12 cellular contexts compared by ENCODE assay signal in the genomic region with DNA sequence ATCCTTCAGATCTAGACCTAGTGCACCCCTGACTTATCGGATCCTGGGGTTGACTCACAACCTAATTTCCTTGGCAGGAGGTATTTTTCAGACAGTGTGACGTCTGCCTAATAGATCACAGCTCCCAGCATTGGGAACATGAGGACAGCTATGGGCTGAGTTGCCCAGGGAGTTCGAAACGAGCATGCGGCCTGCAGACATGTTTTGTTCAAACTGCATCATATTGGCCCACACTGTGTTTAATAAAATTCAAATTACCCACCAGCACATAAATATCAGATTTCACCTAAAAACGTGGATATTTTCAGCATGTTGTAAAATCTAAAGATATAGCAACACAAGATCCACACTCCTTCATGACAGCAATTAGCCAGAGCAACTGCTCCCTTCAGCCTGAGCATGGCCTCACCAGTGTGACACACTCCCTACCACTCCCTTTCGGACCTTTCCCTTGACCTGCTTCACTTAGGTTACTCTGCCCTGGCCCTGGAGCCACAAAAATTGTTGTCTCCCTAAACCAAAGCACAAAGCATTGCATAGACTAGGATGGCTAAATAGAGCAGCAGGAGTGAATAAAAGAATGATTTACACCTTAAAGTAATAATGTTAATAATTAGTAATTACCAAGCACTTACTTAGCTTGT. TPM values are rescaled to one million over a fixed set of nuclear protein-coding genes. Genes with fewer than 3 reads are reported as not detected.
DNase-seq lines count a peak whose midpoint lies in the region; ATAC-seq, FAIRE-seq and TF ChIP-seq lines count a peak whose summit lies in the region.
"Had no signal": no experiment of that assay in that cellular context is flagged by ENCODE, and none has a peak within 500 bp of the region (broad histone marks: within the 10 kb centered on the region; RNA-seq: fewer than 3 reads in every experiment).

No MANE protein-coding gene starts in this region.

- H3K4me1 ChIP-seq in K562 (replicated peaks in 1 of 2; ENCODE audit: control insufficient read depth in 2 of 2, insufficient read depth in 2 of 2, low read length in 2 of 2) = no peaks in the 10 kb centered on the region
- H3K4me1 ChIP-seq: SJCRH30, testis had no signal

- peaks cover 3% of the 10 kb centered on the region; the same call in 1 of the 2 replicates for H4K20me1 ChIP-seq in K562 (replicated peaks; ENCODE audit: control insufficient read depth, insufficient read depth, low read length)
- H4K20me1 ChIP-seq: BLaER1 treated with 17β-estradiol and CSF1 and Interleukin-3, amounts not matched to agents 10 nM and 100 nM had no signal

- in situ Hi-C loops in K562 (cut with MboI) = loop anchor here (5.0 to 10.0 kb wide), 2 partner anchors 756 to 1003 kb away; no protein-coding TSS in a partner anchor

- H3K4me1 Mint-ChIP-seq in neural crest cell = peaks cover 5% of the 10 kb centered on the region
- H3K4me1 Mint-ChIP-seq: nephron progenitor cell had no signal

- ATAC-seq in GM18867 (IDR thresholded peaks at IDR 0.05; ENCODE audit: unreplicated experiment) (peak; percentile 6), HG02885 (IDR thresholded peaks at IDR 0.05; ENCODE audit: poor library complexity, unreplicated experiment) (peak; percentile 19), K562 (peak; percentile 55), HG03039 (IDR thresholded peaks at IDR 0.05; ENCODE audit: unreplicated experiment) (no peak), HG03565 (IDR thresholded peaks at IDR 0.05; ENCODE audit: unreplicated experiment) (no peak)

- TF ChIP-seq CTCF in K562 (IDR thresholded peaks at IDR 0.05 in 2 of 3, conservative IDR thresholded peaks at IDR 0.05 in 1 of 3; ENCODE audit: insufficient read depth in 2 of 3, low read depth in 1 of 3, low read length in 3 of 3) (no peak), neural crest cell (conservative IDR thresholded peaks at IDR 0.05) (peak; percentile 7)

- no peaks in the 10 kb centered on the region for H3K9me3 ChIP-seq in K562 (replicated peaks; ENCODE audit: control insufficient read depth, insufficient read depth, low read depth, low read length)
- H3K9me3 ChIP-seq: BLaER1 treated with 17β-estradiol and CSF1 and Interleukin-3, amounts not matched to agents 10 nM and 100 nM; gastroesophageal sphincter; SJCRH30; testis had no signal

- H3K27me3 Mint-ChIP-seq in neural crest cell (ENCODE audit: low read depth) = no peaks in the 10 kb centered on the region

- FAIRE-seq in K562 (lab: Jason Lieb, UNC) = no peak

- WGBS in K562 (ENCODE audit: insufficient coverage, low coverage, missing lambda C conversion rate) = 9% methylated on average over 7 of the region's 7 CpGs

- no peak overlapping the region for H3K4me3 ChIP-seq in K562
- H3K4me3 ChIP-seq: BLaER1 treated with 17β-estradiol and CSF1 and Interleukin-3, amounts not matched to agents 10 nM and 100 nM; gastroesophageal sphincter; SJCRH30; testis had no signal

- no peaks in the 10 kb centered on the region for H3K9me3 Mint-ChIP-seq in neural crest cell

- no peak overlapping the region for H3K9ac ChIP-seq in K562 (ENCODE audit: insufficient read depth in 1 of 2, low read depth in 2 of 2, low read length in 2 of 2)
- H3K9ac ChIP-seq: BLaER1 treated with 17β-estradiol and CSF1 and Interleukin-3, amounts not matched to agents 10 nM and 100 nM had no signal

- no peak for TF ChIP-seq RAD21 in K562 (CRISPR knock-in tag; conservative IDR thresholded peaks at IDR 0.05 in 1 of 2, IDR thresholded peaks at IDR 0.05 in 1 of 2)

- BruUV-seq in K562 (replicated peaks; lab: Mats Ljungman, UMichigan) = no TSS peak

- DNase-seq in K562 (ENCODE audit: extremely low read depth in 1 of 4, low spot score in 3 of 4) = no peak
- no peak for DNase-seq in neural crest cell (ENCODE audit: low read depth, low spot score)
- DNase-seq in HPDE6-E6E7 (ENCODE audit: extremely low spot score) = no peak

- intact Hi-C loops in K562 (cut with micrococcal nuclease) = loop anchor here (5.0 to 10.0 kb wide), 3 partner anchors 494 to 993 kb away; no protein-coding TSS in a partner anchor

- no peaks in the 10 kb centered on the region for H3K36me3 ChIP-seq in K562 (ENCODE audit: control insufficient read depth, insufficient read depth, low read length)
- H3K36me3 ChIP-seq: BLaER1 treated with 17β-estradiol and CSF1 and Interleukin-3, amounts not matched to agents 10 nM and 100 nM; gastroesophageal sphincter; SJCRH30 had no signal

- no peaks in the 10 kb centered on the region for H3K36me3 Mint-ChIP-seq in neural crest cell (ENCODE audit: low read depth)

- TF ChIP-seq EP300 in K562 (IDR thresholded peaks at IDR 0.05; ENCODE audit: low read length) = no peak

- no peaks in the 10 kb centered on the region for H3K79me2 ChIP-seq in K562 (ENCODE audit: control insufficient read depth, insufficient read depth, low read length)

- no peaks in the 10 kb centered on the region for H3K9me1 ChIP-seq in K562 (ENCODE audit: control insufficient read depth, insufficient read depth, low read length)

- H3K27me3 ChIP-seq in K562 (ENCODE audit: control insufficient read depth in 2 of 2, insufficient read depth in 2 of 2, low read length in 2 of 2) = no peaks in the 10 kb centered on the region
- H3K27me3 ChIP-seq: BLaER1 treated with 17β-estradiol and CSF1 and Interleukin-3, amounts not matched to agents 10 nM and 100 nM; gastroesophageal sphincter; testis had no signal

- H3K27ac Mint-ChIP-seq in neural crest cell (ENCODE audit: unreplicated experiment) = no peak overlapping the region
- H3K27ac Mint-ChIP-seq: nephron progenitor cell had no signal

- no peak overlapping the region for H2AFZ ChIP-seq in K562 (ENCODE audit: low read depth, low read length)

- H3K27ac ChIP-seq in K562 (ENCODE audit: extremely low read depth, low read depth, low read length) = no peak overlapping the region
- H3K27ac ChIP-seq: BLaER1 treated with 17β-estradiol and CSF1 and Interleukin-3, amounts not matched to agents 10 nM and 100 nM; gastroesophageal sphincter; SJCRH30; testis had no signal

- POLR2A ChIA-PET in K562 (lab: Yijun Ruan, JAX) = interaction anchor here (0.5 to 1.5 kb wide), 3 partner anchors 10 to 387 kb away, joined by 3 to 4 read pairs (median 4); no protein-coding TSS in a partner anchor

- CTCF ChIA-PET in K562 (lab: Yijun Ruan, JAX; ENCODE audit: low intra/inter-chr PET ratio) = interaction anchor here (0.6 to 3.1 kb wide), 10 partner anchors 134 to 1017 kb away, joined by 3 to 14 read pairs (median 4); no protein-coding TSS in a partner anchor

- H3K4me3 Mint-ChIP-seq in neural crest cell = no peak overlapping the region
- H3K4me3 Mint-ChIP-seq: nephron progenitor cell had no signal

- no peak for TF ChIP-seq POLR2A in K562 (conservative IDR thresholded peaks at IDR 0.05)

- H3K4me2 ChIP-seq in K562 (ENCODE audit: insufficient read depth, low read length) = no peak overlapping the region
- H3K4me2 ChIP-seq: BLaER1 treated with 17β-estradiol and CSF1 and Interleukin-3, amounts not matched to agents 10 nM and 100 nM had no signal

TF ChIP-seq in K562, 482 proteins besides CTCF, POLR2A, EP300 and RAD21 (continues in another document):
- no peak for TF ChIP-seq SMARCE1 (IDR thresholded peaks at IDR 0.05)
- TF ChIP-seq, protein P1, sequence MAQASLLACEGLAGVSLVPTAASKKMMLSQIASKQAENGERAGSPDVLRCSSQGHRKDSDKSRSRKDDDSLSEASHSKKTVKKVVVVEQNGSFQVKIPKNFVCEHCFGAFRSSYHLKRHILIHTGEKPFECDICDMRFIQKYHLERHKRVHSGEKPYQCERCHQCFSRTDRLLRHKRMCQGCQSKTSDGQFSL (CRISPR knock-in tag; IDR thresholded peaks at IDR 0.05) = no peak
- TF ChIP-seq, protein P1 (tag; IDR thresholded peaks at IDR 0.05) = no peak
- TF ChIP-seq, protein P2, sequence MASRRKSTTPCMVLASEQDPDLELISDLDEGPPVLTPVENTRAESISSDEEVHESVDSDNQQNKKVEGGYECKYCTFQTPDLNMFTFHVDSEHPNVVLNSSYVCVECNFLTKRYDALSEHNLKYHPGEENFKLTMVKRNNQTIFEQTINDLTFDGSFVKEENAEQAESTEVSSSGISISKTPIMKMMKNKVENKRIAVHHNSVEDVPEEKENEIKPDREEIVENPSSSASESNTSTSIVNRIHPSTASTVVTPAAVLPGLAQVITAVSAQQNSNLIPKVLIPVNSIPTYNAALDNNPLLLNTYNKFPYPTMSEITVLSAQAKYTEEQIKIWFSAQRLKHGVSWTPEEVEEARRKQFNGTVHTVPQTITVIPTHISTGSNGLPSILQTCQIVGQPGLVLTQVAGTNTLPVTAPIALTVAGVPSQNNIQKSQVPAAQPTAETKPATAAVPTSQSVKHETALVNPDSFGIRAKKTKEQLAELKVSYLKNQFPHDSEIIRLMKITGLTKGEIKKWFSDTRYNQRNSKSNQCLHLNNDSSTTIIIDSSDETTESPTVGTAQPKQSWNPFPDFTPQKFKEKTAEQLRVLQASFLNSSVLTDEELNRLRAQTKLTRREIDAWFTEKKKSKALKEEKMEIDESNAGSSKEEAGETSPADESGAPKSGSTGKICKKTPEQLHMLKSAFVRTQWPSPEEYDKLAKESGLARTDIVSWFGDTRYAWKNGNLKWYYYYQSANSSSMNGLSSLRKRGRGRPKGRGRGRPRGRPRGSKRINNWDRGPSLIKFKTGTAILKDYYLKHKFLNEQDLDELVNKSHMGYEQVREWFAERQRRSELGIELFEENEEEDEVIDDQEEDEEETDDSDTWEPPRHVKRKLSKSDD (conservative IDR thresholded peaks at IDR 0.05; ENCODE audit: low read length) = no peak
- no peak for TF ChIP-seq PPARD (CRISPR knock-in tag; IDR thresholded peaks at IDR 0.05)

RNA-seq across cellular contexts. Expression of a gene that starts 53.6 kb away (rescaled TPM):
- total RNA-seq in K562 (2011; cell fraction: chromatin; rRNA removed; ENCODE audit: low replicate concordance) = 44.2 and 108 TPM in 2 replicates
- total RNA-seq in K562 (2011; cell fraction: nucleolus; rRNA removed) = 19.7 and 22.7 TPM in 2 replicates
- total RNA-seq in K562 (2011; cell fraction: nucleoplasm; rRNA removed) = 41.9 and 49.6 TPM in 2 replicates
- 51.7 and 53.2 TPM in 2 replicates for total RNA-seq in K562 (2014; rRNA removed)
- total RNA-seq in K562 (2014; rRNA removed; fragmentation: Illumina TruSeq; extraction: Trizol) = 61.1 and 76.1 TPM in 2 replicates
- total RNA-seq in K562 (2015; rRNA removed; fragmentation: Illumina TruSeq; extraction: Trizol) = 61.8 and 63.6 TPM in 2 replicates
- 34.1 and 36.1 TPM in 2 replicates for total RNA-seq in K562 (2021)
- 27.1 and 31.4 TPM in 2 replicates for polyA plus RNA-seq in K562 (2011; rRNA removed)
- polyA plus RNA-seq in K562 (2011; cell fraction: cytosol; rRNA removed) = 6.1 and 10.7 TPM in 2 replicates
- 23.1 and 30.6 TPM in 2 replicates for polyA plus RNA-seq in K562 (2011; cell fraction: nucleus; rRNA removed)
- 23.8 and 30.3 TPM in 2 replicates for polyA plus RNA-seq in K562 (2012)
- 32.2 and 34.7 TPM in 2 replicates for polyA plus RNA-seq in K562 (2014; fragmentation: Illumina TruSeq; extraction: Trizol)
- 10 to 100 TPM; 13.1 to 16.4 TPM for polyA plus RNA-seq in K562 (2014; fragmentation: Nextera tagmentation; extraction: Ambion mirVana)
- 26.0 and 32.7 TPM in 2 replicates for polyA plus RNA-seq in K562 (2014; rRNA removed)
- polyA minus RNA-seq in K562 (2011; rRNA and poly(A)+ RNA removed) = 84.5 and 90.5 TPM in 2 replicates
- polyA minus RNA-seq in K562 (2011; cell fraction: cytosol; rRNA and poly(A)+ RNA removed) = 21.7 and 22.3 TPM in 2 replicates
- 59.5 and 83.2 TPM in 2 replicates for polyA minus RNA-seq in K562 (2011; cell fraction: nucleus; rRNA and poly(A)+ RNA removed)
- total RNA-seq in neural crest cell = 58.9 and 59.4 TPM in 2 replicates

Comparison
In these comparisons a context has a peak if more than half of its experiments do, and no peak if none do; other contexts are left out.
1. ATAC-seq: peak in GM18867 (single experiment), HG02885 (single experiment) and K562 (single experiment); none in HG03039 (single experiment) and HG03565 (single experiment).